Comparison of ENCODE assay signal across 7 cellular contexts in genomic region chrX:65528705-65529340, GRCh38. TPM values are rescaled to one million over a fixed set of nuclear protein-coding genes. Genes with fewer than 3 reads are reported as not detected.
DNase-seq lines count a peak whose midpoint lies in the region; TF ChIP-seq lines count a peak whose summit lies in the region.

No MANE protein-coding gene starts in this region.

- H3K4me1 ChIP-seq in HEK293 (ENCODE audit: control insufficient read depth, insufficient read depth, low read length) (no peaks in the 10 kb centered on the region), NT2/D1 (ENCODE audit: insufficient read depth, insufficient read length) (peaks cover 5% of the 10 kb centered on the region), sigmoid colon (peaks cover 0 to 11% (median 10%) of the 10 kb centered on the region in 4 donors)

- H3K9me3 ChIP-seq in HEK293 (ENCODE audit: control insufficient read depth, insufficient read depth, low read depth, low read length) (no peaks in the 10 kb centered on the region; the same call in 1 of the 2 replicates), NT2/D1 (ENCODE audit: insufficient read depth, low read length) (no peaks in the 10 kb centered on the region), sigmoid colon (no peaks in the 10 kb centered on the region)

- no peaks in the 10 kb centered on the region for H3K27me3 Mint-ChIP-seq in glutamatergic neuron (ENCODE audit: unreplicated experiment)

- no peak for TF ChIP-seq EP300 in sigmoid colon (IDR thresholded peaks at IDR 0.05)

- H3K27ac Mint-ChIP-seq in glutamatergic neuron (ENCODE audit: unreplicated experiment): no peak overlapping the region

- H3K4me3 Mint-ChIP-seq in glutamatergic neuron (ENCODE audit: unreplicated experiment): no peak overlapping the region

- H3K4me1 Mint-ChIP-seq in glutamatergic neuron (ENCODE audit: low read depth, unreplicated experiment): no peaks in the 10 kb centered on the region

- TF ChIP-seq POLR2A in sigmoid colon (IDR thresholded peaks at IDR 0.05): no peak

- CTCF ChIA-PET in HEK293 (lab: Yijun Ruan, JAX): interaction anchor here (0.6 to 2.1 kb wide), 20 partner anchors 8 to 1619 kb away, joined by 3 to 24 read pairs (median 3); no protein-coding TSS in a partner anchor

- H3K9me3 Mint-ChIP-seq in glutamatergic neuron (ENCODE audit: unreplicated experiment): peaks cover 2% of the 10 kb centered on the region

- peak; percentile 30 for DNase-seq in NT2/D1 (ENCODE audit: low read depth, low spot score)
- peak; percentile 32 for DNase-seq in activated T-helper 1 cell treated with Interleukin-2 at 50 U/mL for 16 hours (ENCODE audit: low read depth)
- DNase-seq in glutamatergic neuron: peak; percentile 67
- DNase-seq in sigmoid colon: no peak
- no peak for DNase-seq in DMS79 treated with DMSO at 0.1 percent for 48 hours (lab: John Stamatoyannopoulos, UW)

- H3K4me3 ChIP-seq in HEK293 (ENCODE audit: low read depth, low read length) (no peak overlapping the region), NT2/D1 (ENCODE audit: insufficient read length, low read depth) (no peak overlapping the region), sigmoid colon (no peak overlapping the region)

- no peak overlapping the region for H3K27ac ChIP-seq in HEK293 (ENCODE audit: extremely low read depth, low read depth, low read length)
- H3K27ac ChIP-seq in sigmoid colon: no peak overlapping the region

- H3K36me3 Mint-ChIP-seq in glutamatergic neuron (ENCODE audit: unreplicated experiment): no peaks in the 10 kb centered on the region

- H3K27me3 ChIP-seq in NT2/D1 (ENCODE audit: insufficient read depth, insufficient read length) (no peaks in the 10 kb centered on the region), sigmoid colon (no peaks in the 10 kb centered on the region)

- intact Hi-C loops in sigmoid colon (cut with DNase I): loop anchor here (5.0 kb wide), 1 partner anchor 637 kb away; no protein-coding TSS in a partner anchor

- POLR2A ChIA-PET in HEK293 (lab: Yijun Ruan, JAX): interaction anchor here (0.7 kb wide), 1 partner anchor 15 kb away, joined by 3 read pairs; no protein-coding TSS in a partner anchor

- H3K36me3 ChIP-seq in HEK293 (ENCODE audit: control insufficient read depth in 2 of 2, insufficient read depth in 1 of 2, low read length in 2 of 2) (peaks cover 17 to 86% of the 10 kb centered on the region in 2 experiments; a peak in 2 of 3 replicates), NT2/D1 (ENCODE audit: insufficient read depth, insufficient read length, low read length) (peaks cover 89% of the 10 kb centered on the region), sigmoid colon (peaks cover 0 to 51% (median 7%) of the 10 kb centered on the region in 4 donors)

- TF ChIP-seq CTCF in GM12801 (IDR thresholded peaks at IDR 0.05; ENCODE audit: extremely low read depth, insufficient read length) (peak; percentile 50), HEK293 (tag by site-specific recombination; IDR thresholded peaks at IDR 0.05) (peak; percentile 90), glutamatergic neuron (IDR thresholded peaks at IDR 0.05; ENCODE audit: partially characterized antibody, unreplicated experiment) (peak; percentile 91), sigmoid colon (IDR thresholded peaks at IDR 0.05) (peak; percentile 41 to 84 (median 66))

- no peak overlapping the region for H3K9ac ChIP-seq in NT2/D1 (ENCODE audit: insufficient read length, low read depth)

- 58 to 59% methylated on average over 9 of the region's 9 CpGs for WGBS in sigmoid colon, 2 donors

TF ChIP-seq in HEK293, 187 proteins besides CTCF, POLR2A, EP300 and RAD21:
- TF ChIP-seq ZNF777 (tag by site-specific recombination; IDR thresholded peaks at IDR 0.05; ENCODE audit: borderline replicate concordance) (no peak), ZNF600 (tag by site-specific recombination; IDR thresholded peaks at IDR 0.05) (0 out of 2 replicates have a peak, but pooled peaks have one; percentile 30), ZNF654 (tag by site-specific recombination; IDR thresholded peaks at IDR 0.05; ENCODE audit: low read depth) (peak; percentile 75)

RNA-seq across cellular contexts. Expression of gene LAS1L, which starts 5.8 kb away (rescaled TPM):
- total RNA-seq in glutamatergic neuron (ENCODE audit: unreplicated experiment) (45.1 TPM), sigmoid colon (10 to 100 TPM; 20.9 to 22.2 (median 21.3) TPM)
- polyA plus RNA-seq in sigmoid colon: 10 to 100 TPM in 2 of 3 donors, 1 to 10 TPM in 1; 7.6 to 23.9 (median 10.2) TPM

Comparison
In these comparisons a context has a peak if more than half of its experiments do, and no peak if none do; other contexts are left out.
1. DNase-seq: peak in NT2/D1 (single experiment), activated T-helper 1 cell treated with Interleukin-2 at 50 U/mL for 16 hours (single experiment) and glutamatergic neuron (single experiment); none in sigmoid colon (single experiment) and DMS79 treated with DMSO at 0.1 percent for 48 hours (single experiment).
2. Peak in every context shown above with its lines, with median percentiles within 50 percentile points of each other: CTCF ChIP-seq.